20 cellular contexts compared by ENCODE assay signal in the genomic region with DNA sequence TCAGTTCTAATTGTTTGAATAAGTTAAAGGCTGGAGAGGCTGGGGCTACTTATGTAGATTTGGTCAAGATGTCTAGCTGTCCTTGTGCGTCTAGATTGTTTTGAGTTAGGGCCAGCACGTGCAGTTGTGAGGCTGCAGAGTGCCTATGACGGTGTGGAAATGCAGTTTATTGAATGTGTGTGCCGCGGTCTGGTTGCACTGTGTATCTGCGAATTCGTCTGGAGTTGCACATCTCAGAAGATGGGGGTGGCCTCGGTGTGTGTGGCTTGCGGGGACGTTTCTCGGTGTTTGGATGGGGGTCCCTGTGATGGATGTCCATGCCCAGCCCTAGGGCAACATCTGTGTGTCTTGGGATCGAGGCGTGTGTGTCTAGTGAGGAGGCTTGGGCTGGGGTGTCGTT. TPM values are rescaled to one million over a fixed set of nuclear protein-coding genes. Genes with fewer than 3 reads are reported as not detected.
A peak's percentile ranks its signal among the peaks of the same experiment; 100 is the strongest.
DNase-seq lines count a peak whose midpoint lies in the region; ATAC-seq lines count a peak whose summit lies in the region.
"Had no signal": no experiment of that assay in that cellular context is flagged by ENCODE, and none has a peak within 500 bp of the region (broad histone marks: within the 10 kb centered on the region; RNA-seq: fewer than 3 reads in every experiment).

No MANE protein-coding gene starts in this region.

- DNase-seq in T-helper 2 cell treated with Interferon-gamma antibody and Interleukin-4, amounts not matched to agents 5 μg/mL and 100 μg/mL, for 36 hours (ENCODE audit: low spot score), result no peak
- DNase-seq in T-helper 2 cell (no peak), renal cortical epithelial cell (ENCODE audit: low read depth) (peak; percentile 49), NCI-H526 (lab: John Stamatoyannopoulos, UW) (no peak)
- DNase-seq in activated T-helper 1 cell treated with anti-CD3 and anti-CD28 coated beads, Interleukin-12 subunit alpha, Interleukin-12 subunit beta, Interleukin-2, Interleukin-4 antibody, amounts not matched to agents 30 ng/mL and 10 ng/mL and 1 ng/mL, durations not matched to agents 14 hours and 24 hours and 36 hours (ENCODE audit: low spot score), result no peak
- no peak for DNase-seq in stimulated activated CD4-positive, alpha-beta T cell treated with anti-CD3 and anti-CD28 coated beads, Interleukin-4, amount 100 ng/mL, for 24 hours
- no peak for DNase-seq in stimulated activated effector memory CD8-positive, alpha-beta T cell treated with anti-CD3 and anti-CD28 coated beads, Interleukin-12 subunit alpha, Interleukin-12 subunit beta, amount 100 ng/mL, for 72 hours (ENCODE audit: low spot score in 2 of 2)
- DNase-seq: 8988T; CD4-positive, alpha-beta T cell; erythroblast; heart left ventricle; HFFc6; KBM-7; lower lobe of right lung; NCI-H1092 treated with DMSO at 0.1 percent for 48 hours; NCI-H82; Peyer's patch; stimulated activated naive CD4-positive, alpha-beta T cell; WERI-Rb-1 had no signal

- no peaks in the 10 kb centered on the region for H3K9me3 Mint-ChIP-seq in T-helper 2 cell treated with Interferon-gamma antibody and Interleukin-4, amounts not matched to agents 5 μg/mL and 100 μg/mL, for 36 hours
- H3K9me3 Mint-ChIP-seq in activated T-helper 1 cell treated with anti-CD3 and anti-CD28 coated beads, Interleukin-12 subunit alpha, Interleukin-12 subunit beta, Interleukin-2, Interleukin-4 antibody, amounts not matched to agents 30 ng/mL and 10 ng/mL and 1 ng/mL, durations not matched to agents 14 hours and 24 hours and 36 hours, result no peaks in the 10 kb centered on the region
- no peaks in the 10 kb centered on the region for H3K9me3 Mint-ChIP-seq in stimulated activated effector memory CD8-positive, alpha-beta T cell treated with anti-CD3 and anti-CD28 coated beads, Interleukin-12 subunit alpha, Interleukin-12 subunit beta, amount 100 ng/mL, for 72 hours
- H3K9me3 Mint-ChIP-seq: CD4-positive, alpha-beta T cell; HFFc6 had no signal

- ATAC-seq in stimulated activated effector memory CD8-positive, alpha-beta T cell treated with anti-CD3 and anti-CD28 coated beads, Interleukin-12 subunit alpha, Interleukin-12 subunit beta, amount 100 ng/mL, for 72 hours, result no peak

- no peaks in the 10 kb centered on the region for H3K36me3 Mint-ChIP-seq in T-helper 2 cell treated with Interferon-gamma antibody and Interleukin-4, amounts not matched to agents 5 μg/mL and 100 μg/mL, for 36 hours (ENCODE audit: low read depth)
- H3K36me3 Mint-ChIP-seq in activated T-helper 1 cell treated with anti-CD3 and anti-CD28 coated beads, Interleukin-12 subunit alpha, Interleukin-12 subunit beta, Interleukin-2, Interleukin-4 antibody, amounts not matched to agents 30 ng/mL and 10 ng/mL and 1 ng/mL, durations not matched to agents 14 hours and 24 hours and 36 hours (ENCODE audit: low read depth), result peaks cover 4% of the 10 kb centered on the region
- H3K36me3 Mint-ChIP-seq in stimulated activated effector memory CD8-positive, alpha-beta T cell treated with anti-CD3 and anti-CD28 coated beads, Interleukin-12 subunit alpha, Interleukin-12 subunit beta, amount 100 ng/mL, for 72 hours, result peaks cover 13% of the 10 kb centered on the region

- H3K27ac Mint-ChIP-seq in T-helper 2 cell treated with Interferon-gamma antibody and Interleukin-4, amounts not matched to agents 5 μg/mL and 100 μg/mL, for 36 hours, result peak overlapping the region; percentile 34
- peak overlapping the region; percentile 73 for H3K27ac Mint-ChIP-seq in activated T-helper 1 cell treated with anti-CD3 and anti-CD28 coated beads, Interleukin-12 subunit alpha, Interleukin-12 subunit beta, Interleukin-2, Interleukin-4 antibody, amounts not matched to agents 30 ng/mL and 10 ng/mL and 1 ng/mL, durations not matched to agents 14 hours and 24 hours and 36 hours
- H3K27ac Mint-ChIP-seq in stimulated activated effector memory CD8-positive, alpha-beta T cell treated with anti-CD3 and anti-CD28 coated beads, Interleukin-12 subunit alpha, Interleukin-12 subunit beta, amount 100 ng/mL, for 72 hours, result no peak overlapping the region
- H3K27ac Mint-ChIP-seq: CD4-positive, alpha-beta T cell; HFFc6 had no signal

- H3K4me3 ChIP-seq in iPS-18c (ENCODE audit: insufficient read depth, low read depth, low read length), result peak overlapping the region; percentile 24
- H3K4me3 ChIP-seq: lower lobe of right lung, Peyer's patch had no signal

- peaks cover 4% of the 10 kb centered on the region for H3K4me1 Mint-ChIP-seq in T-helper 2 cell treated with Interferon-gamma antibody and Interleukin-4, amounts not matched to agents 5 μg/mL and 100 μg/mL, for 36 hours (ENCODE audit: low read depth)
- H3K4me1 Mint-ChIP-seq in activated T-helper 1 cell treated with anti-CD3 and anti-CD28 coated beads, Interleukin-12 subunit alpha, Interleukin-12 subunit beta, Interleukin-2, Interleukin-4 antibody, amounts not matched to agents 30 ng/mL and 10 ng/mL and 1 ng/mL, durations not matched to agents 14 hours and 24 hours and 36 hours (ENCODE audit: low read depth), result peaks cover 9% of the 10 kb centered on the region
- peaks cover 27% of the 10 kb centered on the region for H3K4me1 Mint-ChIP-seq in stimulated activated effector memory CD8-positive, alpha-beta T cell treated with anti-CD3 and anti-CD28 coated beads, Interleukin-12 subunit alpha, Interleukin-12 subunit beta, amount 100 ng/mL, for 72 hours

- intact Hi-C loops in activated T-helper 1 cell treated with anti-CD3 and anti-CD28 coated beads, Interleukin-12 subunit alpha, Interleukin-12 subunit beta, Interleukin-2, Interleukin-4 antibody, amounts not matched to agents 30 ng/mL and 10 ng/mL and 1 ng/mL, durations not matched to agents 14 hours and 24 hours and 36 hours (cut with micrococcal nuclease), result loop anchor here (1.0 kb wide), 1 partner anchor 415 kb away; no protein-coding TSS in a partner anchor

- no peak overlapping the region for H3K4me3 Mint-ChIP-seq in T-helper 2 cell treated with Interferon-gamma antibody and Interleukin-4, amounts not matched to agents 5 μg/mL and 100 μg/mL, for 36 hours
- no peak overlapping the region for H3K4me3 Mint-ChIP-seq in activated T-helper 1 cell treated with anti-CD3 and anti-CD28 coated beads, Interleukin-12 subunit alpha, Interleukin-12 subunit beta, Interleukin-2, Interleukin-4 antibody, amounts not matched to agents 30 ng/mL and 10 ng/mL and 1 ng/mL, durations not matched to agents 14 hours and 24 hours and 36 hours
- no peak overlapping the region for H3K4me3 Mint-ChIP-seq in stimulated activated effector memory CD8-positive, alpha-beta T cell treated with anti-CD3 and anti-CD28 coated beads, Interleukin-12 subunit alpha, Interleukin-12 subunit beta, amount 100 ng/mL, for 72 hours
- H3K4me3 Mint-ChIP-seq: CD4-positive, alpha-beta T cell; HFFc6 had no signal

- H3K27me3 Mint-ChIP-seq in T-helper 2 cell treated with Interferon-gamma antibody and Interleukin-4, amounts not matched to agents 5 μg/mL and 100 μg/mL, for 36 hours (ENCODE audit: low read depth), result peaks cover 70% of the 10 kb centered on the region
- peaks cover 74% of the 10 kb centered on the region for H3K27me3 Mint-ChIP-seq in activated T-helper 1 cell treated with anti-CD3 and anti-CD28 coated beads, Interleukin-12 subunit alpha, Interleukin-12 subunit beta, Interleukin-2, Interleukin-4 antibody, amounts not matched to agents 30 ng/mL and 10 ng/mL and 1 ng/mL, durations not matched to agents 14 hours and 24 hours and 36 hours (ENCODE audit: insufficient read depth)

- H3K9me3 ChIP-seq in iPS-18c (ENCODE audit: control insufficient read depth, insufficient read depth, low read length), result no peaks in the 10 kb centered on the region
- H3K9me3 ChIP-seq: heart left ventricle, lower lobe of right lung, Peyer's patch had no signal

RNA-seq across cellular contexts. Expression of a gene that starts 10.2 kb away (rescaled TPM):
- total RNA-seq in activated T-helper 1 cell treated with anti-CD3 and anti-CD28 coated beads, Interleukin-12 subunit alpha, Interleukin-12 subunit beta, Interleukin-2, Interleukin-4 antibody, amounts not matched to agents 30 ng/mL and 10 ng/mL and 1 ng/mL, durations not matched to agents 14 hours and 24 hours and 36 hours, result not detected in 2 replicates
- 2.8 and 15.9 TPM in 2 replicates for total RNA-seq in renal cortical epithelial cell
- total RNA-seq: CD4-positive, alpha-beta T cell; HFFc6; lower lobe of right lung; Peyer's patch had no signal
